Comparison of ENCODE assay signal across 1 cellular context in the genomic region with DNA sequence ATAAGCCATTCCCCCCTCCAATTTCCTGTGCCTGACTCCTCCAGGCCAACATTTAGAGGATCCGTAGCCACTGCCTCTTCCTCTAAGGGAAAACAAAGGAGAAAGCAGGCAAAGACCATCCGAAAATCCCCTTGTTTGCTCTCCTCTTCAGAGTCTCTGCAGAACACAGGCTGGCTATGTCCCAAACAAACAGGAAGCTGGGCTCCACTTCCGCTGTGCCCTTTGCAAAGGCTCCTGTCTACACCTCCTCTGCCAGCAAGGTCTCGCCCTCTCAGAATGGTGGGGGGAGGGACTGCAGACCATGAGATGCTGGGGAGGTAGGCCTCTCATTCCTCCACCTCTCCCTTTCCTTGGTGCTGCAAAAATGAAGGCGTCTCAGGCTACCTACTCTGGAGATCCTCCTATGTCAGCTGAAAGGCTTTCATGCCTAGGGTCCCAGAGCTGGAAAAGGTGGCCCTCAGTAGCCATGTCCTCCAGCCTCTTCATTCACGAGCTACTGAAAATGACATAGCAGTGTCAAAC.
TF ChIP-seq lines count a peak whose summit lies in the region.

No MANE protein-coding gene starts in this region.

TF ChIP-seq in IMR-90, 13 proteins besides CTCF, POLR2A, EP300 and RAD21:
- TF ChIP-seq, protein P1, sequence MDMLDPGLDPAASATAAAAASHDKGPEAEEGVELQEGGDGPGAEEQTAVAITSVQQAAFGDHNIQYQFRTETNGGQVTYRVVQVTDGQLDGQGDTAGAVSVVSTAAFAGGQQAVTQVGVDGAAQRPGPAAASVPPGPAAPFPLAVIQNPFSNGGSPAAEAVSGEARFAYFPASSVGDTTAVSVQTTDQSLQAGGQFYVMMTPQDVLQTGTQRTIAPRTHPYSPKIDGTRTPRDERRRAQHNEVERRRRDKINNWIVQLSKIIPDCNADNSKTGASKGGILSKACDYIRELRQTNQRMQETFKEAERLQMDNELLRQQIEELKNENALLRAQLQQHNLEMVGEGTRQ (IDR thresholded peaks at IDR 0.05; ENCODE audit: low read depth, low read length), result no peak
- TF ChIP-seq CEBPB (IDR thresholded peaks at IDR 0.05; ENCODE audit: low read depth, low read length) (no peak), NFE2L2 (IDR thresholded peaks at IDR 0.05; ENCODE audit: low read depth, low read length) (no peak), MAZ (IDR thresholded peaks at IDR 0.05; ENCODE audit: borderline replicate concordance, low read depth, low read length) (no peak), RFX5 (IDR thresholded peaks at IDR 0.05; ENCODE audit: low read depth, low read length) (no peak), SMC3 (IDR thresholded peaks at IDR 0.05; ENCODE audit: low read depth, low read length) (no peak)
